In genomic region chr6:43687437-43688347, GRCh38 we compare ENCODE assay signal across 8 cellular contexts. TPM values are rescaled to one million over a fixed set of nuclear protein-coding genes. Genes with fewer than 3 reads are reported as not detected.
A peak's percentile ranks its signal among the peaks of the same experiment; 100 is the strongest.
DNase-seq lines count a peak whose midpoint lies in the region; ATAC-seq, FAIRE-seq and TF ChIP-seq lines count a peak whose summit lies in the region.

MRPS18A (minus strand) TSS chr6:43687791; CDS start chr6:43687779, 12 bp downstream.

- peaks cover 6% of the 10 kb centered on the region for H3K27me3 Mint-ChIP-seq in T-helper 1 cell treated with Interleukin-12 subunit alpha and Interleukin-12 subunit beta and Interleukin-4 antibody, amounts not matched to agents 30 μg/mL and 1 μg/mL, for 36 hours (ENCODE audit: low read depth)

- ATAC-seq in HG02623 (IDR thresholded peaks at IDR 0.05; ENCODE audit: unreplicated experiment), result peak; percentile 92
- peak; percentile 97 to 98 (median 98) for ATAC-seq in psoas muscle

- H3K9me3 ChIP-seq in left ventricle myocardium inferior (replicated peaks) (no peaks in the 10 kb centered on the region), psoas muscle (no peaks in the 10 kb centered on the region)

- TF ChIP-seq CTCF in left ventricle myocardium inferior (IDR thresholded peaks at IDR 0.05; ENCODE audit: borderline replicate concordance) (no peak), psoas muscle (IDR thresholded peaks at IDR 0.05) (no peak)

- peak within 1 kb of the TSS; percentile 97 for H3K4me3 Mint-ChIP-seq in T-helper 1 cell treated with Interleukin-12 subunit alpha and Interleukin-12 subunit beta and Interleukin-4 antibody, amounts not matched to agents 30 μg/mL and 1 μg/mL, for 36 hours

- H3K27ac Mint-ChIP-seq in T-helper 1 cell treated with Interleukin-12 subunit alpha and Interleukin-12 subunit beta and Interleukin-4 antibody, amounts not matched to agents 30 μg/mL and 1 μg/mL, for 36 hours, result peak within 1 kb of the TSS; percentile 86

- H3K4me1 ChIP-seq in left ventricle myocardium inferior, result peaks cover 58% of the 10 kb centered on the region
- H3K4me1 ChIP-seq in psoas muscle, result peaks cover 43% of the 10 kb centered on the region
- H3K4me1 ChIP-seq in urinary bladder (ENCODE audit: insufficient read depth), result no peaks in the 10 kb centered on the region

- DNase-seq in GM12892 (ENCODE audit: insufficient read length) (peak; percentile 76), NCI-H1105 treated with DMSO at 0.1 percent for 48 hours (lab: John Stamatoyannopoulos, UW) (peak; percentile 82), amniotic epithelial cell (ENCODE audit: low read depth) (peak; percentile 66), left ventricle myocardium inferior (peak; percentile 85), psoas muscle (peak; percentile 86 to 92)

- TF ChIP-seq POLR2A in GM12892 (IDR thresholded peaks at IDR 0.05; ENCODE audit: low read depth, low read length), result peak; percentile 90

- intact Hi-C loops in left ventricle myocardium inferior (cut with micrococcal nuclease), result no loop called here
- intact Hi-C loops in psoas muscle (cut with DNase I), result no loop called here

- H3K27me3 ChIP-seq in left ventricle myocardium inferior (ENCODE audit: low read depth) (no peaks in the 10 kb centered on the region), psoas muscle (ENCODE audit: insufficient read depth in 3 of 3, low read length in 2 of 3) (no peaks in the 10 kb centered on the region)

- H3K27ac ChIP-seq in left ventricle myocardium inferior (replicated peaks) (peak within 1 kb of the TSS; percentile 86), psoas muscle (peak within 1 kb of the TSS; percentile 87), urinary bladder (ENCODE audit: low read depth) (peak within 1 kb of the TSS; percentile 78)

- 7 to 15% (median 9%) methylated on average over 43 of the region's 43 CpGs for WGBS in psoas muscle, 3 donors
- WGBS in urinary bladder, result 6% methylated on average over 43 of the region's 43 CpGs

- peaks cover 8% of the 10 kb centered on the region for H3K36me3 Mint-ChIP-seq in T-helper 1 cell treated with Interleukin-12 subunit alpha and Interleukin-12 subunit beta and Interleukin-4 antibody, amounts not matched to agents 30 μg/mL and 1 μg/mL, for 36 hours (ENCODE audit: low read depth)

- H3K4me3 ChIP-seq in left ventricle myocardium inferior (peak within 1 kb of the TSS; percentile 76), psoas muscle (peak within 1 kb of the TSS; percentile 98), urinary bladder (ENCODE audit: low read depth, low read length) (peak within 1 kb of the TSS; percentile 91)

- H3K4me1 Mint-ChIP-seq in T-helper 1 cell treated with Interleukin-12 subunit alpha and Interleukin-12 subunit beta and Interleukin-4 antibody, amounts not matched to agents 30 μg/mL and 1 μg/mL, for 36 hours (ENCODE audit: low read depth), result peaks cover 26% of the 10 kb centered on the region

- H3K36me3 ChIP-seq in left ventricle myocardium inferior, result no peaks in the 10 kb centered on the region
- H3K36me3 ChIP-seq in psoas muscle (ENCODE audit: insufficient read depth in 1 of 2, low read depth in 1 of 2), result no peaks in the 10 kb centered on the region
- no peaks in the 10 kb centered on the region for H3K36me3 ChIP-seq in urinary bladder (ENCODE audit: insufficient read depth)

- H3K9me3 Mint-ChIP-seq in T-helper 1 cell treated with Interleukin-12 subunit alpha and Interleukin-12 subunit beta and Interleukin-4 antibody, amounts not matched to agents 30 μg/mL and 1 μg/mL, for 36 hours, result no peaks in the 10 kb centered on the region

- FAIRE-seq in GM12892 (lab: Jason Lieb, UNC), result peak; percentile 88

RNA-seq across cellular contexts. Expression of gene MRPS18A, which starts in this region (rescaled TPM):
- 49.1 TPM for polyA plus RNA-seq in GM12892 (2012; ENCODE audit: missing spikeins)
- total RNA-seq in left ventricle myocardium inferior, result 41.8 TPM
- total RNA-seq in psoas muscle, result 100 to 1,000 TPM in 2 of 4 donors, 10 to 100 TPM in 2; 64.1 to 152 (median 103) TPM
- 100 to 1,000 TPM; 106 to 151 (median 148) TPM for polyA plus RNA-seq in psoas muscle
- total RNA-seq in urinary bladder, result 33.3 TPM
- polyA plus RNA-seq in urinary bladder, result 55.8 TPM

Comparison
In these comparisons a context has a peak if more than half of its experiments do, and no peak if none do; other contexts are left out.
1. Peak in every context shown above with its lines: DNase-seq, ATAC-seq, H3K4me3 ChIP-seq and H3K27ac ChIP-seq.